ENCODE assay signal across 6 cellular contexts in the genomic region with DNA sequence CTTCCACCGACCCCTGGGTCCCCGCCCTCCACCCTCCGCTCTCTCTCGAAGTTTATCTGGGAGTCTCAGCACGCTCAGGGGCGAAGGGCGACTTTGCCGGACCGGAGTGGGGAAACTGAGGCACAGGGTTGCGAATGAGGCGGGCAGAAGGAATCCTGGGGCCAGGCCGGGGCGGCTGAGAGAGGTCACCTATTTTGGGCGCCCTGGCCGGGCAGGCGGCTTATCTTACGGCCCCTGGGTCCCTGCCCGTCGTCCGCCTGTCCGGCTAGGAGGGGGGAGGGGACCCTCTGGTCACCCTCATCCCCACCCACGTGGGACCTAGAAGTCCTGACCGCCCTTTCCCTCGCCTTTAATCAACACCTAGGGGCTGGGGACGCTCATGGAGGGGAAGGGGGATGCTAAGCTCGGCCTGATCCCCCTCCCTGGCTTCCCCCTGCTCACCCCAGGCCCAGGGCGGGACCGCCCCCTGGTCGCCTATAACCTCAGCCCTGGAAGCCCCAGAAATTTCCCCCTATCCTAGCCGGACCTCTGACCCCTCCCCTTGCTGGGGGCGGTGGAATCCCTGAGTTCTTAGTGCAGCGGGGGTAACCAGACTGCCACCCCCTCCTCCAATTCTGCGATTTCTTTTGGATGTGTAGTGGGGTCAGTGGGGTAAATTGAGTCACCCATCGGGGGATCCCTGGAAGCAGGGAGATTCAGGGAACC. TPM values are rescaled to one million over a fixed set of nuclear protein-coding genes. Genes with fewer than 3 reads are reported as not detected.
DNase-seq lines count a peak whose midpoint lies in the region; ATAC-seq and TF ChIP-seq lines count a peak whose summit lies in the region.

No MANE protein-coding gene starts in this region.

- peaks cover 57% of the 10 kb centered on the region for H3K36me3 Mint-ChIP-seq in activated T-cell treated with anti-CD3 and anti-CD28 coated beads, Interleukin-2, amount 50 U/mL, for 24 hours (ENCODE audit: low read depth)

- peak overlapping the region; percentile 87 for H3K4me3 Mint-ChIP-seq in activated T-cell treated with anti-CD3 and anti-CD28 coated beads, Interleukin-2, amount 50 U/mL, for 24 hours

- H3K9me3 ChIP-seq in right lobe of liver = no peaks in the 10 kb centered on the region

- DNase-seq in HFF-Myc (ENCODE audit: extremely low read depth, low read depth) = no peak
- no peak for DNase-seq in activated T-cell treated with anti-CD3 and anti-CD28 coated beads, Interleukin-2, amount 50 U/mL, for 24 hours
- peak in 2 of 3 donors; percentile 66 to 75 for DNase-seq in right lobe of liver
- DNase-seq in NCI-H128 (lab: John Stamatoyannopoulos, UW; ENCODE audit: unreplicated experiment) = no peak
- no peak for DNase-seq in anterior cingulate cortex (lab: John Stamatoyannopoulos, UW)

- no peaks in the 10 kb centered on the region for H3K27me3 Mint-ChIP-seq in activated T-cell treated with anti-CD3 and anti-CD28 coated beads, Interleukin-2, amount 50 U/mL, for 24 hours

- TF ChIP-seq CTCF in HFF-Myc (IDR thresholded peaks at IDR 0.05; ENCODE audit: low read depth, low read length, missing control alignments) (no peak), right lobe of liver (IDR thresholded peaks at IDR 0.05) (no peak)

- H3K4me1 ChIP-seq in right lobe of liver = peaks cover 4 to 34% (median 20%) of the 10 kb centered on the region in 4 donors

- ATAC-seq in right lobe of liver = no peak
- no peak for ATAC-seq in GM18511 (IDR thresholded peaks at IDR 0.05; ENCODE audit: unreplicated experiment)

- peak overlapping the region; percentile 65 to 71 (median 67) for H3K27ac ChIP-seq in right lobe of liver

- H3K36me3 ChIP-seq in right lobe of liver = peaks cover 0 to 9% (median 0%) of the 10 kb centered on the region in 4 donors

- peak overlapping the region; percentile 63 for H3K27ac Mint-ChIP-seq in activated T-cell treated with anti-CD3 and anti-CD28 coated beads, Interleukin-2, amount 50 U/mL, for 24 hours

- H3K27me3 ChIP-seq in right lobe of liver = no peaks in the 10 kb centered on the region

- intact Hi-C loops in right lobe of liver (cut with DNase I) = loop anchor here (10.0 kb wide), 2 partner anchors 115 to 125 kb away; no protein-coding TSS in a partner anchor

- H3K4me1 Mint-ChIP-seq in activated T-cell treated with anti-CD3 and anti-CD28 coated beads, Interleukin-2, amount 50 U/mL, for 24 hours (ENCODE audit: low read depth) = peaks cover 42% of the 10 kb centered on the region

- TF ChIP-seq POLR2A in right lobe of liver (IDR thresholded peaks at IDR 0.05) = no peak

- 10% methylated on average over 6 of the region's 34 CpGs for WGBS in right lobe of liver (ENCODE audit: insufficient coverage, low coverage, low lambda C conversion rate, missing lambda C conversion rate)

- H3K9me3 Mint-ChIP-seq in activated T-cell treated with anti-CD3 and anti-CD28 coated beads, Interleukin-2, amount 50 U/mL, for 24 hours = no peaks in the 10 kb centered on the region

- peak overlapping the region; percentile 87 for H3K4me3 ChIP-seq in HFF-Myc (replicated peaks; ENCODE audit: low read depth, low read length)
- peak overlapping the region; percentile 72 to 78 (median 72) for H3K4me3 ChIP-seq in right lobe of liver

RNA-seq across cellular contexts. Expression of a gene that starts 0.6 kb away (rescaled TPM):
- 10 to 100 TPM in 2 of 6 experiments, 1 to 10 TPM in 4; 7.5 to 14.9 (median 9.3) TPM for total RNA-seq in right lobe of liver

RNA-seq across cellular contexts. Expression of a gene that starts 2.7 kb away (rescaled TPM):
- 10 to 100 TPM; 22.3 to 53.0 (median 41.3) TPM for total RNA-seq in right lobe of liver

RNA-seq across cellular contexts. Expression of a gene that starts 19.6 kb away (rescaled TPM):
- total RNA-seq in right lobe of liver = over 10,000 TPM; 10,569 to 17,502 (median 15,749) TPM

RNA-seq across cellular contexts. Expression of a gene that starts 27.2 kb away (rescaled TPM):
- 1 to 10 TPM in 4 of 6 experiments, under 1 TPM in 2; 0.72 to 2.3 (median 1.3) TPM for total RNA-seq in right lobe of liver

RNA-seq across cellular contexts. Expression of a gene that starts 32.5 kb away (rescaled TPM):
- total RNA-seq in right lobe of liver = 1 to 10 TPM; 1.1 to 7.9 (median 3.1) TPM

Comparison
In these comparisons a context has a peak if more than half of its experiments do, and no peak if none do; other contexts are left out.
1. DNase-seq: peak in right lobe of liver (2 of 3); none in HFF-Myc (single experiment), activated T-cell treated with anti-CD3 and anti-CD28 coated beads, Interleukin-2, amount 50 U/mL, for 24 hours (single experiment), NCI-H128 (single experiment) and anterior cingulate cortex (0 of 58).